In genomic region chr17:73340093-73340596, GRCh38 we compare ENCODE assay signal across 1 cellular context.
TF ChIP-seq lines count a peak whose summit lies in the region.

No MANE protein-coding gene starts in this region.

TF ChIP-seq in HepG2, 621 proteins besides CTCF, POLR2A, EP300 and RAD21 (continued from another document):
- TF ChIP-seq ARID5B (CRISPR knock-in tag; IDR thresholded peaks at IDR 0.05): peak; percentile 12; the same call in 1 of the 2 replicates
- TF ChIP-seq PITX1 (CRISPR knock-in tag; IDR thresholded peaks at IDR 0.05): 0 out of 2 replicates have a peak, but pooled peaks have one; percentile 19
- peak; percentile 68 for TF ChIP-seq SAP130 (CRISPR knock-in tag; IDR thresholded peaks at IDR 0.05; ENCODE audit: low read depth)
- TF ChIP-seq ZBTB43 (CRISPR knock-in tag; conservative IDR thresholded peaks at IDR 0.05): no peak
- peak; percentile 51; the same call in 1 of the 2 replicates for TF ChIP-seq YEATS2 (CRISPR knock-in tag; IDR thresholded peaks at IDR 0.05; ENCODE audit: borderline replicate concordance)
- TF ChIP-seq SP2 (CRISPR knock-in tag; IDR thresholded peaks at IDR 0.05): no peak
- no peak; the same call in 1 of the 2 replicates for TF ChIP-seq EHMT2 (IDR thresholded peaks at IDR 0.05; ENCODE audit: borderline replicate concordance, low read depth, low read length)
- TF ChIP-seq TRIM24 (CRISPR knock-in tag; IDR thresholded peaks at IDR 0.05): no peak
- no peak for TF ChIP-seq HDAC6 (IDR thresholded peaks at IDR 0.05; ENCODE audit: low read depth, low read length)
- TF ChIP-seq HNF4A (CRISPR knock-in tag; IDR thresholded peaks at IDR 0.05): 0 out of 2 replicates have a peak, but pooled peaks have one; percentile 7
- TF ChIP-seq BRF2 (CRISPR knock-in tag; IDR thresholded peaks at IDR 0.05): no peak
- TF ChIP-seq ZNF441 (CRISPR knock-in tag; IDR thresholded peaks at IDR 0.05; ENCODE audit: borderline replicate concordance): no peak
- no peak for TF ChIP-seq TARDBP (CRISPR knock-in tag; IDR thresholded peaks at IDR 0.05)
- TF ChIP-seq ZNF891 (CRISPR knock-in tag; IDR thresholded peaks at IDR 0.05): no peak
- TF ChIP-seq RCOR2 (CRISPR knock-in tag; IDR thresholded peaks at IDR 0.05): 0 out of 2 replicates have a peak, but pooled peaks have one; percentile 42
- no peak for TF ChIP-seq NR1H2 (CRISPR knock-in tag; IDR thresholded peaks at IDR 0.05; ENCODE audit: borderline replicate concordance, low read depth)
- no peak for TF ChIP-seq ZFP1 (CRISPR knock-in tag; IDR thresholded peaks at IDR 0.05)
- TF ChIP-seq BRCA1 (CRISPR knock-in tag; IDR thresholded peaks at IDR 0.05): no peak
- TF ChIP-seq ZSCAN9 (CRISPR knock-in tag; IDR thresholded peaks at IDR 0.05; ENCODE audit: borderline replicate concordance): no peak
- TF ChIP-seq ATF3 (CRISPR knock-in tag; IDR thresholded peaks at IDR 0.05): 0 out of 2 replicates have a peak, but pooled peaks have one; percentile 34
- peak; percentile 63; the same call in 1 of the 2 replicates for TF ChIP-seq ZNF644 (CRISPR knock-in tag; IDR thresholded peaks at IDR 0.05; ENCODE audit: low read depth)
- no peak for TF ChIP-seq SNAI1 (CRISPR knock-in tag; IDR thresholded peaks at IDR 0.05; ENCODE audit: borderline replicate concordance)
- TF ChIP-seq ZNF501 (CRISPR knock-in tag; IDR thresholded peaks at IDR 0.05): 0 out of 2 replicates have a peak, but pooled peaks have one; percentile 34
- TF ChIP-seq ZNF777 (CRISPR knock-in tag; IDR thresholded peaks at IDR 0.05): no peak
- no peak for TF ChIP-seq ZBTB25 (CRISPR knock-in tag; IDR thresholded peaks at IDR 0.05)
- peak; percentile 57; the same call in 1 of the 2 replicates for TF ChIP-seq NR2C2 (CRISPR knock-in tag; IDR thresholded peaks at IDR 0.05; ENCODE audit: borderline replicate concordance)
- TF ChIP-seq ZNF768 (CRISPR knock-in tag; IDR thresholded peaks at IDR 0.05): no peak
- no peak for TF ChIP-seq SIN3A (IDR thresholded peaks at IDR 0.05; ENCODE audit: borderline replicate concordance, low read depth, low read length)
- no peak for TF ChIP-seq TFDP2 (CRISPR knock-in tag; IDR thresholded peaks at IDR 0.05)
- 0 out of 2 replicates have a peak, but pooled peaks have one; percentile 29 for TF ChIP-seq JUN (CRISPR knock-in tag; IDR thresholded peaks at IDR 0.05)
- TF ChIP-seq ZC3H4 (CRISPR knock-in tag; IDR thresholded peaks at IDR 0.05; ENCODE audit: borderline replicate concordance): no peak
- TF ChIP-seq THAP7 (CRISPR knock-in tag; IDR thresholded peaks at IDR 0.05): no peak
- TF ChIP-seq ZNF704 (CRISPR knock-in tag; IDR thresholded peaks at IDR 0.05; ENCODE audit: borderline replicate concordance): no peak
- TF ChIP-seq GATAD2A (CRISPR knock-in tag; IDR thresholded peaks at IDR 0.05): peak; percentile 53
- peak; percentile 16 for TF ChIP-seq SKI (IDR thresholded peaks at IDR 0.05; ENCODE audit: partially characterized antibody)
- no peak for TF ChIP-seq NBN (conservative IDR thresholded peaks at IDR 0.05)
